Comparison of ENCODE assay signal across 9 cellular contexts in the genomic region with DNA sequence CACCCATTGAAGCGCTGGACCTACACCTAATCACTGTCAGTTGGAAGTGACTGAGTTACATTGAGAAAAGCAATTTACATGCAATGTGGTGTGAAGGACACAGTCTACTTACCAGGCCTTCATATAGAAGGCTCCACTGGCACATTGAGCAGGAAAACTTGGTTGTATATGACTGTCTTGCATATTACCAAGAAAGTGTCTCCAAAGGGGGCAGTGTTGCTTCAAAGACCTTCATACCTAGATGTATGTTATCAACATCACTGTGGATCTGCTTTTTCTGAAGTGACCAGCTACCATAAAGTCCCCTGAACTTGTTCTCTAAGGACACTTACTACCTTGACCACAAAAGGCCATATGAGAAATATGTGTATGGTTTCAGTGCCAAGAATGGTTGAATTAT.
DNase-seq lines count a peak whose midpoint lies in the region; ATAC-seq and TF ChIP-seq lines count a peak whose summit lies in the region.
"Had no signal": no experiment of that assay in that cellular context is flagged by ENCODE, and none has a peak within 500 bp of the region (broad histone marks: within the 10 kb centered on the region; RNA-seq: fewer than 3 reads in every experiment).

No MANE protein-coding gene starts in this region.

- no peaks in the 10 kb centered on the region for H3K9me3 ChIP-seq in iPS DF 6.9 (ENCODE audit: control insufficient read depth, insufficient read depth, low read length)

- no peaks in the 10 kb centered on the region for H3K27me3 ChIP-seq in iPS DF 6.9 (ENCODE audit: control insufficient read depth, insufficient read depth, low read length)

- no peaks in the 10 kb centered on the region for H3K36me3 ChIP-seq in iPS DF 6.9 (ENCODE audit: control insufficient read depth, insufficient read depth, low read length)

- TF ChIP-seq CTCF in GM12872 (IDR thresholded peaks at IDR 0.05; ENCODE audit: insufficient read depth, low read depth, low read length): peak; percentile 42

- no peak overlapping the region for H3K27ac ChIP-seq in iPS DF 6.9 (ENCODE audit: low read length)
- H3K27ac ChIP-seq: VCaP had no signal

- no CpG with 5 or more reads among the region's 1 CpG for WGBS in iPS DF 6.9 (ENCODE audit: insufficient coverage, insufficient read length)

- no peak overlapping the region for H3K4me3 ChIP-seq in iPS DF 6.9 (ENCODE audit: low read length)

- peak in 4 of 5 donors; percentile 25 to 44 (median 36) for DNase-seq in T-helper 1 cell
- DNase-seq in iPS DF 6.9 (ENCODE audit: low read depth, low spot score): peak; percentile 4
- DNase-seq in dedifferentiated amniotic fluid mesenchymal stem cell (ENCODE audit: extremely low spot score): no peak
- no peak for DNase-seq in NCI-H510A treated with DMSO at 0.1 percent for 48 hours (lab: John Stamatoyannopoulos, UW)
- no peak for DNase-seq in NCI-H187 treated with DMSO at 0.1 percent for 48 hours (lab: John Stamatoyannopoulos, UW)

- no peaks in the 10 kb centered on the region for H3K4me1 ChIP-seq in iPS DF 6.9 (ENCODE audit: control insufficient read depth, insufficient read depth, low read length)

- ATAC-seq in GM21390 (IDR thresholded peaks at IDR 0.05; ENCODE audit: unreplicated experiment) (peak; percentile 60), HG03039 (IDR thresholded peaks at IDR 0.05; ENCODE audit: unreplicated experiment) (no peak)

Comparison
In these comparisons a context has a peak if more than half of its experiments do, and no peak if none do; other contexts are left out.
1. DNase-seq: peak in T-helper 1 cell (4 of 5) and iPS DF 6.9 (single experiment); none in dedifferentiated amniotic fluid mesenchymal stem cell (single experiment), NCI-H510A treated with DMSO at 0.1 percent for 48 hours (single experiment) and NCI-H187 treated with DMSO at 0.1 percent for 48 hours (single experiment).